Comparison of ENCODE assay signal across 8 cellular contexts in the genomic region with DNA sequence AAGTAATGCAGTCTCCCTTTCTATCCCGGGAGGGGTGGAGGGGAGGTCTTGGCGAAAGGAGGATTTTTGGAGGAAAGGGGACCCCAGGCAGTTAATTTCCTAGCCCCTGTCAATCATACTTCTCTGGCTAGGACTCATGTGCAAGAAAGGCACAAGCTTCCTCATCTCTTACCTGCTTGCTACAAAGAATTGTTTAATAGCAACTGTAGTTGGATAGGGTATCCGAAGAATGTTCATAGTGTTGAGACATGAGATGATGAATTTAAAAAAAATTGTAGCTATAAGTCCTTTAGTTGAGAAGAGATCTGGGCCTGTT. TPM values are rescaled to one million over a fixed set of nuclear protein-coding genes. Genes with fewer than 3 reads are reported as not detected.
DNase-seq lines count a peak whose midpoint lies in the region; ATAC-seq and TF ChIP-seq lines count a peak whose summit lies in the region.

No MANE protein-coding gene starts in this region.

- H3K4me3 ChIP-seq in kidney epithelial cell (ENCODE audit: low read depth, low read length) (peak overlapping the region; percentile 74), thyroid gland (replicated peaks in 1 of 3) (peak overlapping the region; percentile 25 to 81 (median 76))

- 6 to 8% methylated on average over 3 of the region's 3 CpGs for WGBS in thyroid gland, 2 donors

- H3K36me3 Mint-ChIP-seq in activated CD4-positive, alpha-beta T cell treated with anti-CD3 and anti-CD28 coated beads, Interleukin-2, amount 10 ng/mL, durations not matched to agents 7 days and 5 days (ENCODE audit: low read depth): peaks cover 63% of the 10 kb centered on the region
- H3K36me3 Mint-ChIP-seq in activated T-helper 2 cell treated with anti-CD3 and anti-CD28 coated beads, Interferon-gamma antibody, Interleukin-2, Interleukin-4, amounts not matched to agents 10 μg/mL and 5 μg/mL and 100 μg/mL, durations not matched to agents 14 hours and 24 hours and 36 hours (ENCODE audit: low read depth): peaks cover 57% of the 10 kb centered on the region

- ATAC-seq in GM19467 (IDR thresholded peaks at IDR 0.05; ENCODE audit: unreplicated experiment) (no peak), GM21447 (IDR thresholded peaks at IDR 0.05; ENCODE audit: unreplicated experiment) (no peak)

- H3K4me3 Mint-ChIP-seq in activated CD4-positive, alpha-beta T cell treated with anti-CD3 and anti-CD28 coated beads, Interleukin-2, amount 10 ng/mL, durations not matched to agents 7 days and 5 days: peak overlapping the region; percentile 93
- H3K4me3 Mint-ChIP-seq in activated T-helper 2 cell treated with anti-CD3 and anti-CD28 coated beads, Interferon-gamma antibody, Interleukin-2, Interleukin-4, amounts not matched to agents 10 μg/mL and 5 μg/mL and 100 μg/mL, durations not matched to agents 14 hours and 24 hours and 36 hours (ENCODE audit: low read depth): peak overlapping the region; percentile 95

- H3K27me3 Mint-ChIP-seq in activated CD4-positive, alpha-beta T cell treated with anti-CD3 and anti-CD28 coated beads, Interleukin-2, amount 10 ng/mL, durations not matched to agents 7 days and 5 days: no peaks in the 10 kb centered on the region
- no peaks in the 10 kb centered on the region for H3K27me3 Mint-ChIP-seq in activated T-helper 2 cell treated with anti-CD3 and anti-CD28 coated beads, Interferon-gamma antibody, Interleukin-2, Interleukin-4, amounts not matched to agents 10 μg/mL and 5 μg/mL and 100 μg/mL, durations not matched to agents 14 hours and 24 hours and 36 hours (ENCODE audit: low read depth)

- DNase-seq in activated CD4-positive, alpha-beta T cell treated with anti-CD3 and anti-CD28 coated beads, Interleukin-2, amount 10 ng/mL, durations not matched to agents 7 days and 5 days: no peak
- DNase-seq in activated CD4-positive, alpha-beta T cell treated with anti-CD3 and anti-CD28 coated beads, Interleukin-2, amount 50 U/mL, for 4 hours: no peak
- no peak for DNase-seq in activated T-helper 2 cell treated with anti-CD3 and anti-CD28 coated beads, Interferon-gamma antibody, Interleukin-2, Interleukin-4, amounts not matched to agents 10 μg/mL and 5 μg/mL and 100 μg/mL, durations not matched to agents 14 hours and 24 hours and 36 hours (ENCODE audit: low spot score)
- DNase-seq in kidney epithelial cell (ENCODE audit: low read depth): no peak
- DNase-seq in thyroid gland: no peak
- no peak for DNase-seq in RPMI8226

- TF ChIP-seq POLR2A in thyroid gland (IDR thresholded peaks at IDR 0.05): no peak

- POLR2A ChIA-PET in activated CD4-positive, alpha-beta T cell treated with anti-CD3 and anti-CD28 coated beads, Interleukin-2, amount 10 ng/mL, durations not matched to agents 7 days and 5 days (lab: Charles Lee): interaction anchor here (1.2 kb wide), 1 partner anchor 9 kb away, joined by 6 read pairs; no protein-coding TSS in a partner anchor

- peak overlapping the region; percentile 91 for H3K27ac Mint-ChIP-seq in activated CD4-positive, alpha-beta T cell treated with anti-CD3 and anti-CD28 coated beads, Interleukin-2, amount 10 ng/mL, durations not matched to agents 7 days and 5 days
- H3K27ac Mint-ChIP-seq in activated T-helper 2 cell treated with anti-CD3 and anti-CD28 coated beads, Interferon-gamma antibody, Interleukin-2, Interleukin-4, amounts not matched to agents 10 μg/mL and 5 μg/mL and 100 μg/mL, durations not matched to agents 14 hours and 24 hours and 36 hours: peak overlapping the region; percentile 87

- intact Hi-C loops in activated T-helper 2 cell treated with anti-CD3 and anti-CD28 coated beads, Interferon-gamma antibody, Interleukin-2, Interleukin-4, amounts not matched to agents 10 μg/mL and 5 μg/mL and 100 μg/mL, durations not matched to agents 14 hours and 24 hours and 36 hours (cut with micrococcal nuclease): loop anchor here (5.0 kb wide), 1 partner anchor 329 kb away; a partner anchor contains a TSS
- intact Hi-C loops in thyroid gland (cut with DNase I): no loop called here

- CTCF ChIA-PET in activated CD4-positive, alpha-beta T cell treated with anti-CD3 and anti-CD28 coated beads, Interleukin-2, amount 10 ng/mL, durations not matched to agents 7 days and 5 days (lab: Charles Lee): interaction anchor here (1.1 kb wide), 1 partner anchor 10 kb away, joined by 4 read pairs; no protein-coding TSS in a partner anchor

- H3K36me3 ChIP-seq in kidney epithelial cell (ENCODE audit: control insufficient read depth, insufficient read depth, low read length) (no peaks in the 10 kb centered on the region), thyroid gland (no peaks in the 10 kb centered on the region)

- no peak overlapping the region for H3K27ac ChIP-seq in thyroid gland

- no peaks in the 10 kb centered on the region for H3K9me3 ChIP-seq in thyroid gland

- H3K9me3 Mint-ChIP-seq in activated CD4-positive, alpha-beta T cell treated with anti-CD3 and anti-CD28 coated beads, Interleukin-2, amount 10 ng/mL, durations not matched to agents 7 days and 5 days: no peaks in the 10 kb centered on the region
- H3K9me3 Mint-ChIP-seq in activated T-helper 2 cell treated with anti-CD3 and anti-CD28 coated beads, Interferon-gamma antibody, Interleukin-2, Interleukin-4, amounts not matched to agents 10 μg/mL and 5 μg/mL and 100 μg/mL, durations not matched to agents 14 hours and 24 hours and 36 hours: no peaks in the 10 kb centered on the region

- H3K4me1 ChIP-seq in thyroid gland: peaks cover 4 to 5% of the 10 kb centered on the region in 2 donors

- no peaks in the 10 kb centered on the region for H3K27me3 ChIP-seq in kidney epithelial cell (ENCODE audit: control insufficient read depth, insufficient read depth, low read length)
- no peaks in the 10 kb centered on the region for H3K27me3 ChIP-seq in thyroid gland

- TF ChIP-seq CTCF in kidney epithelial cell (IDR thresholded peaks at IDR 0.05; ENCODE audit: insufficient read depth, low read length, poor library complexity, severe bottlenecking) (no peak), thyroid gland (IDR thresholded peaks at IDR 0.05) (no peak)

- peaks cover 53% of the 10 kb centered on the region for H3K4me1 Mint-ChIP-seq in activated CD4-positive, alpha-beta T cell treated with anti-CD3 and anti-CD28 coated beads, Interleukin-2, amount 10 ng/mL, durations not matched to agents 7 days and 5 days
- H3K4me1 Mint-ChIP-seq in activated T-helper 2 cell treated with anti-CD3 and anti-CD28 coated beads, Interferon-gamma antibody, Interleukin-2, Interleukin-4, amounts not matched to agents 10 μg/mL and 5 μg/mL and 100 μg/mL, durations not matched to agents 14 hours and 24 hours and 36 hours (ENCODE audit: low read depth): peaks cover 48% of the 10 kb centered on the region

RNA-seq across cellular contexts. Expression of a gene that starts 0.5 kb away (rescaled TPM):
- 10 to 100 TPM; 31.1 to 32.0 TPM for total RNA-seq in activated CD4-positive, alpha-beta T cell treated with anti-CD3 and anti-CD28 coated beads, Interleukin-2, amount 10 ng/mL, durations not matched to agents 7 days and 5 days
- 18.3 and 18.4 TPM in 2 replicates for total RNA-seq in activated T-helper 2 cell treated with anti-CD3 and anti-CD28 coated beads, Interferon-gamma antibody, Interleukin-2, Interleukin-4, amounts not matched to agents 10 μg/mL and 5 μg/mL and 100 μg/mL, durations not matched to agents 14 hours and 24 hours and 36 hours
- total RNA-seq in kidney epithelial cell: 4.4 and 12.3 TPM in 2 replicates
- total RNA-seq in thyroid gland: 1 to 10 TPM; 1.7 to 6.6 (median 4.7) TPM

RNA-seq across cellular contexts. Expression of a gene that starts 0.8 kb away (rescaled TPM):
- 10 to 100 TPM; 14.7 to 20.0 TPM for total RNA-seq in activated CD4-positive, alpha-beta T cell treated with anti-CD3 and anti-CD28 coated beads, Interleukin-2, amount 10 ng/mL, durations not matched to agents 7 days and 5 days
- 20.9 and 21.1 TPM in 2 replicates for total RNA-seq in activated T-helper 2 cell treated with anti-CD3 and anti-CD28 coated beads, Interferon-gamma antibody, Interleukin-2, Interleukin-4, amounts not matched to agents 10 μg/mL and 5 μg/mL and 100 μg/mL, durations not matched to agents 14 hours and 24 hours and 36 hours
- total RNA-seq in kidney epithelial cell (12.7 and 18.0 TPM in 2 replicates), thyroid gland (10 to 100 TPM in 1 of 4 donors, 1 to 10 TPM in 3; 3.9 to 11.2 (median 7.3) TPM)

RNA-seq across cellular contexts. Expression of a gene that starts 53.5 kb away (rescaled TPM):
- total RNA-seq in activated CD4-positive, alpha-beta T cell treated with anti-CD3 and anti-CD28 coated beads, Interleukin-2, amount 10 ng/mL, durations not matched to agents 7 days and 5 days: 10 to 100 TPM; 31.8 to 35.8 TPM
- total RNA-seq in activated T-helper 2 cell treated with anti-CD3 and anti-CD28 coated beads, Interferon-gamma antibody, Interleukin-2, Interleukin-4, amounts not matched to agents 10 μg/mL and 5 μg/mL and 100 μg/mL, durations not matched to agents 14 hours and 24 hours and 36 hours: 45.0 and 48.6 TPM in 2 replicates
- 37.0 and 39.4 TPM in 2 replicates for total RNA-seq in kidney epithelial cell
- total RNA-seq in thyroid gland: 10 to 100 TPM; 30.0 to 34.4 (median 32.5) TPM

RNA-seq across cellular contexts. Expression of a gene that starts 53.7 kb away (rescaled TPM):
- total RNA-seq in activated CD4-positive, alpha-beta T cell treated with anti-CD3 and anti-CD28 coated beads, Interleukin-2, amount 10 ng/mL, durations not matched to agents 7 days and 5 days: 10 to 100 TPM; 30.0 to 32.0 TPM
- total RNA-seq in activated T-helper 2 cell treated with anti-CD3 and anti-CD28 coated beads, Interferon-gamma antibody, Interleukin-2, Interleukin-4, amounts not matched to agents 10 μg/mL and 5 μg/mL and 100 μg/mL, durations not matched to agents 14 hours and 24 hours and 36 hours: 19.6 and 22.1 TPM in 2 replicates
- 12.2 and 17.0 TPM in 2 replicates for total RNA-seq in kidney epithelial cell
- 10 to 100 TPM; 30.2 to 51.4 (median 37.5) TPM for total RNA-seq in thyroid gland
